Comparison of ENCODE assay signal across 9 cellular contexts in the genomic region with DNA sequence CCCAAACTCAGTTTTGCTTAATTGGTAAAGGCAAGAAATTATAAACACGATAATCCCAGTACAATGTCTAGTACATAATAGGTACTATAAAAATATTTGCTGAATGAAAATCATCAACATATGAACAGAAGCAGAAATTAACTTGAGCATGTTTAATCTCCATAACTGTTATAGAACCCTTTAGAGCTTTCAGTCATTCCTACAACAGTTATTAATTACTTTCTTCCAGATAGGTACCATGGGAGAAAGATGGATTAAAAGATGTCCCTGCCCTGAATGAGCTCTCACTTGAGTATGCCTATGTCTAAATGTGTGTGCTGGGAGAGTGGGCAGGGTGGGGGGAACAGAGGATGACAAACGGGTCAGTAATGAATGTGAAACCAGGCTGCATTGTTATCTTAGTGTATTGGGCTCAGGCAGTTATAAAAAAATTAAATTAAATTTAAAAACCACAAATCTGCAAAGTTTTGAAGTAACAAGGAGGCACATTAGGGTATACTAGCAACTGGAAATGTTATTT. TPM values are rescaled to one million over a fixed set of nuclear protein-coding genes. Genes with fewer than 3 reads are reported as not detected.
A peak's percentile ranks its signal among the peaks of the same experiment; 100 is the strongest.
DNase-seq lines count a peak whose midpoint lies in the region; ATAC-seq and TF ChIP-seq lines count a peak whose summit lies in the region.
"Had no signal": no experiment of that assay in that cellular context is flagged by ENCODE, and none has a peak within 500 bp of the region (broad histone marks: within the 10 kb centered on the region; RNA-seq: fewer than 3 reads in every experiment).

No MANE protein-coding gene starts in this region.

- no peak overlapping the region for H3K27ac ChIP-seq in CD4-positive, alpha-beta T cell (ENCODE audit: low read depth, low read length)
- H3K27ac ChIP-seq in Karpas-422 (ENCODE audit: low read length): peak overlapping the region; percentile 94

- H3K27me3 Mint-ChIP-seq in CD4-positive, alpha-beta T cell: no peaks in the 10 kb centered on the region
- no peaks in the 10 kb centered on the region for H3K27me3 Mint-ChIP-seq in central memory CD8-positive, alpha-beta T cell
- H3K27me3 Mint-ChIP-seq in natural killer cell treated with Interleukin-12 subunit alpha and Interleukin-12 subunit beta and Interleukin-15 and Interleukin-18, amount 100 ng/mL, for 72 hours: no peaks in the 10 kb centered on the region

- peak overlapping the region; percentile 75 for H3K4me3 ChIP-seq in Karpas-422 (ENCODE audit: low read length)

- H3K4me3 Mint-ChIP-seq in CD4-positive, alpha-beta T cell: peak overlapping the region; percentile 76
- H3K4me3 Mint-ChIP-seq in central memory CD8-positive, alpha-beta T cell: peak overlapping the region; percentile 95
- H3K4me3 Mint-ChIP-seq in natural killer cell treated with Interleukin-12 subunit alpha and Interleukin-12 subunit beta and Interleukin-15 and Interleukin-18, amount 100 ng/mL, for 72 hours: peak overlapping the region; percentile 98

- H3K79me2 ChIP-seq in Karpas-422 (ENCODE audit: low read length): peaks cover 83% of the 10 kb centered on the region

- H3K9ac ChIP-seq in Karpas-422 (ENCODE audit: low read length): peak overlapping the region; percentile 84

- no peaks in the 10 kb centered on the region for H3K36me3 ChIP-seq in Karpas-422 (ENCODE audit: insufficient read depth, low read length)

- peaks cover 61% of the 10 kb centered on the region for H3K4me1 ChIP-seq in Karpas-422 (ENCODE audit: low read length)

- TF ChIP-seq CTCF in CD4-positive, alpha-beta T cell (IDR thresholded peaks at IDR 0.05): no peak

- no peaks in the 10 kb centered on the region for H3K9me3 ChIP-seq in CD4-positive, alpha-beta T cell (ENCODE audit: control insufficient read depth, low read length)
- H3K9me3 ChIP-seq in Karpas-422 (ENCODE audit: low read length): no peaks in the 10 kb centered on the region

- intact Hi-C loops in CD4-positive, alpha-beta T cell (cut with DNase I, micrococcal nuclease): loop anchor here (5.0 to 10.0 kb wide), 5 partner anchors 52 to 542 kb away; a partner anchor contains a TSS

- no peak overlapping the region for H2AFZ ChIP-seq in Karpas-422 (ENCODE audit: low read length)

- peak overlapping the region; percentile 95 for H3K4me2 ChIP-seq in Karpas-422 (ENCODE audit: low read depth, low read length, poor library complexity, severe bottlenecking)

- H4K20me1 ChIP-seq in Karpas-422 (ENCODE audit: insufficient read depth, low read depth, low read length): no peaks in the 10 kb centered on the region; the same call in 1 of the 2 replicates

- DNase-seq in CD4-positive, alpha-beta T cell: no peak
- peak; percentile 56 for DNase-seq in Karpas-422
- no peak for DNase-seq in central memory CD8-positive, alpha-beta T cell (ENCODE audit: low spot score in 2 of 2)
- no peak for DNase-seq in natural killer cell treated with Interleukin-12 subunit alpha and Interleukin-12 subunit beta and Interleukin-15 and Interleukin-18, amount 100 ng/mL, for 72 hours (ENCODE audit: low spot score)
- DNase-seq in DMS 273 treated with DMSO at 0.1 percent for 48 hours (lab: John Stamatoyannopoulos, UW): no peak
- DNase-seq in medulla oblongata (ENCODE audit: extremely low spot score): no peak
- DNase-seq: SIG-M5 had no signal

- POLR2A ChIA-PET in CD4-positive, alpha-beta T cell (lab: Charles Lee): interaction anchor here (0.9 to 1.0 kb wide), 2 partner anchors 43 to 72 kb away, joined by 3 read pairs; no protein-coding TSS in a partner anchor

- ATAC-seq in CD4-positive, alpha-beta T cell (ENCODE audit: poor library complexity): no peak
- no peak for ATAC-seq in central memory CD8-positive, alpha-beta T cell (replicated peaks; ENCODE audit: extremely low read depth, poor library complexity, severe bottlenecking)
- no peak for ATAC-seq in natural killer cell treated with Interleukin-12 subunit alpha and Interleukin-12 subunit beta and Interleukin-15 and Interleukin-18, amount 100 ng/mL, for 72 hours
- no peak for ATAC-seq in HG02973 (IDR thresholded peaks at IDR 0.05; ENCODE audit: unreplicated experiment)
- no peak for ATAC-seq in HG02840 (IDR thresholded peaks at IDR 0.05; ENCODE audit: low FRiP score, unreplicated experiment)

- CTCF ChIA-PET in CD4-positive, alpha-beta T cell (lab: Charles Lee): interaction anchor here (1.0 to 1.4 kb wide), 4 partner anchors 12 to 73 kb away, joined by 3 to 5 read pairs (median 4); no protein-coding TSS in a partner anchor

- no peaks in the 10 kb centered on the region for H3K27me3 ChIP-seq in CD4-positive, alpha-beta T cell (ENCODE audit: control insufficient read depth, insufficient read depth, low read length)
- no peaks in the 10 kb centered on the region for H3K27me3 ChIP-seq in Karpas-422 (ENCODE audit: low read length)

- peaks cover 80% of the 10 kb centered on the region for H3K4me1 Mint-ChIP-seq in CD4-positive, alpha-beta T cell (ENCODE audit: low read depth)
- H3K4me1 Mint-ChIP-seq in central memory CD8-positive, alpha-beta T cell: peaks cover 74% of the 10 kb centered on the region
- H3K4me1 Mint-ChIP-seq in natural killer cell treated with Interleukin-12 subunit alpha and Interleukin-12 subunit beta and Interleukin-15 and Interleukin-18, amount 100 ng/mL, for 72 hours (ENCODE audit: low read depth in 2 of 2): peaks cover 63 to 76% of the 10 kb centered on the region in 2 donors

- H3K27ac Mint-ChIP-seq in CD4-positive, alpha-beta T cell: peak overlapping the region; percentile 73
- H3K27ac Mint-ChIP-seq in central memory CD8-positive, alpha-beta T cell (ENCODE audit: low read depth): peak overlapping the region; percentile 98
- peak overlapping the region; percentile 94 to 98 for H3K27ac Mint-ChIP-seq in natural killer cell treated with Interleukin-12 subunit alpha and Interleukin-12 subunit beta and Interleukin-15 and Interleukin-18, amount 100 ng/mL, for 72 hours

- no peaks in the 10 kb centered on the region for H3K9me2 ChIP-seq in Karpas-422 (replicated peaks; ENCODE audit: insufficient read depth, low read length)

- H3K36me3 Mint-ChIP-seq in CD4-positive, alpha-beta T cell (ENCODE audit: low read depth): peaks cover 8% of the 10 kb centered on the region
- peaks cover 15% of the 10 kb centered on the region for H3K36me3 Mint-ChIP-seq in central memory CD8-positive, alpha-beta T cell (ENCODE audit: insufficient read depth)
- H3K36me3 Mint-ChIP-seq in natural killer cell treated with Interleukin-12 subunit alpha and Interleukin-12 subunit beta and Interleukin-15 and Interleukin-18, amount 100 ng/mL, for 72 hours: peaks cover 7% of the 10 kb centered on the region

- H3K9me3 Mint-ChIP-seq in CD4-positive, alpha-beta T cell: no peaks in the 10 kb centered on the region
- no peaks in the 10 kb centered on the region for H3K9me3 Mint-ChIP-seq in central memory CD8-positive, alpha-beta T cell
- no peaks in the 10 kb centered on the region for H3K9me3 Mint-ChIP-seq in natural killer cell treated with Interleukin-12 subunit alpha and Interleukin-12 subunit beta and Interleukin-15 and Interleukin-18, amount 100 ng/mL, for 72 hours

RNA-seq across cellular contexts. Expression of a gene that starts 2.4 kb away (rescaled TPM):
- 10 to 100 TPM; 44.5 to 47.9 TPM for total RNA-seq in CD4-positive, alpha-beta T cell
- total RNA-seq in Karpas-422 (2014; rRNA removed; shearing (Covaris generic); ENCODE audit: low replicate concordance): 70.3 and 116 TPM in 2 replicates
- 10 to 100 TPM; 82.3 to 97.3 TPM for total RNA-seq in natural killer cell treated with Interleukin-12 subunit alpha and Interleukin-12 subunit beta and Interleukin-15 and Interleukin-18, amount 100 ng/mL, for 72 hours
